Comparison of ENCODE assay signal across 7 cellular contexts in the genomic region with DNA sequence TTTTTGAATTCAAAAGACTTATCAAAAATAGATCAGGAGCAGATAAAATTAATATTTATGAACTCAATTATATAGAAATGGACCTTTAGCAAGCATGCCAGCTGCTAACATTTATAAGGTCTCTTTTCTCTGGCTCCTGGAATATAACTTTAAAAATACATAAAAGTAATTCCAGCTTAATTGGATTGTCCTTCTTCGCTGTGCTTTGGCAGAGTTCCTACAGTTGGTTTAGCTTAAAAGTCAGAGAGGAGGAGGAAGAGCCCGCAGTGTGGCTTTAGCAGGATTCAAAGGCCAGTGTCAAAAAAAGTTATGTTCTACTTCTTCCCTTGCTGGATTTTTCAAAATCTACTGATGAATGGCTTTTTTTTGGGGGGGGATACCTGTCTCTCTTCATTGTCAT.
"Had no signal": no experiment of that assay in that cellular context is flagged by ENCODE, and none has a peak within 500 bp of the region (broad histone marks: within the 10 kb centered on the region; RNA-seq: fewer than 3 reads in every experiment).

No MANE protein-coding gene starts in this region.

- H3K27ac ChIP-seq: HL-60 had no signal

- H3K4me3 ChIP-seq: K562 had no signal

- H3K27me3 Mint-ChIP-seq: IgD-negative memory B cell had no signal

- H3K27ac Mint-ChIP-seq: IgD-negative memory B cell had no signal

- DNase-seq: IMR-90, KBM-7, KG1 had no signal

- H3K4me3 Mint-ChIP-seq: IgD-negative memory B cell had no signal

- H3K36me3 Mint-ChIP-seq: IgD-negative memory B cell had no signal

- H3K9me3 Mint-ChIP-seq: IgD-negative memory B cell had no signal

- ATAC-seq: HepG2 had no signal
